In genomic region chr20:61973515-61974356, GRCh38 we compare ENCODE assay signal across 17 cellular contexts.
"Had no signal": no experiment of that assay in that cellular context is flagged by ENCODE, and none has a peak within 500 bp of the region (broad histone marks: within the 10 kb centered on the region; RNA-seq: fewer than 3 reads in every experiment).

No MANE protein-coding gene starts in this region.

- H3K79me2 ChIP-seq: hepatocyte had no signal

- H3K27ac ChIP-seq: hepatocyte, prostate gland, sigmoid colon, suprapubic skin, upper lobe of left lung, VCaP had no signal

- H3K4me1 Mint-ChIP-seq: naive B cell had no signal

- H3K4me2 ChIP-seq: hepatocyte had no signal

- H3K9me3 ChIP-seq: prostate gland, sigmoid colon, suprapubic skin, upper lobe of left lung had no signal

- H2AFZ ChIP-seq: hepatocyte had no signal

- ATAC-seq: stimulated activated naive CD8-positive, alpha-beta T cell treated with anti-CD3 and anti-CD28 coated beads, Interleukin-15, Interleukin-2, amounts not matched to agents 100 U/mL and 50 U/mL, for 24 hours had no signal

- H3K4me3 Mint-ChIP-seq: activated naive CD4-positive, alpha-beta T cell treated with anti-CD3 and anti-CD28 coated beads for 36 hours; activated T-helper 1 cell treated with anti-CD3 and anti-CD28 coated beads, Interleukin-12 subunit alpha, Interleukin-12 subunit beta, Interleukin-2, Interleukin-4 antibody, amounts not matched to agents 30 ng/mL and 10 ng/mL and 1 ng/mL, durations not matched to agents 14 hours and 24 hours and 36 hours; dendritic cell treated with granulocyte-macrophage colony-stimulating factor and Interleukin-4, amounts not matched to agents 40 ng/mL and 50 ng/mL, for 4 days; naive B cell had no signal

- H3K27me3 Mint-ChIP-seq: dendritic cell treated with granulocyte-macrophage colony-stimulating factor and Interleukin-4, amounts not matched to agents 40 ng/mL and 50 ng/mL, for 4 days; naive B cell had no signal

- H3K27me3 ChIP-seq: hepatocyte, suprapubic skin, upper lobe of left lung had no signal

- H3K9me3 Mint-ChIP-seq: activated naive CD4-positive, alpha-beta T cell treated with anti-CD3 and anti-CD28 coated beads for 36 hours; activated T-helper 1 cell treated with anti-CD3 and anti-CD28 coated beads, Interleukin-12 subunit alpha, Interleukin-12 subunit beta, Interleukin-2, Interleukin-4 antibody, amounts not matched to agents 30 ng/mL and 10 ng/mL and 1 ng/mL, durations not matched to agents 14 hours and 24 hours and 36 hours; dendritic cell treated with granulocyte-macrophage colony-stimulating factor and Interleukin-4, amounts not matched to agents 40 ng/mL and 50 ng/mL, for 4 days; naive B cell had no signal

- H3K27ac Mint-ChIP-seq: activated naive CD4-positive, alpha-beta T cell treated with anti-CD3 and anti-CD28 coated beads for 36 hours; activated T-helper 1 cell treated with anti-CD3 and anti-CD28 coated beads, Interleukin-12 subunit alpha, Interleukin-12 subunit beta, Interleukin-2, Interleukin-4 antibody, amounts not matched to agents 30 ng/mL and 10 ng/mL and 1 ng/mL, durations not matched to agents 14 hours and 24 hours and 36 hours; dendritic cell treated with granulocyte-macrophage colony-stimulating factor and Interleukin-4, amounts not matched to agents 40 ng/mL and 50 ng/mL, for 4 days had no signal

- H3K4me1 ChIP-seq: prostate gland, sigmoid colon, suprapubic skin, upper lobe of left lung had no signal

- H3K4me3 ChIP-seq: hepatocyte, lung, prostate gland, sigmoid colon, suprapubic skin, upper lobe of left lung had no signal

- DNase-seq: activated CD4-positive, alpha-beta T cell treated with anti-CD3 and anti-CD28 coated beads for 4 hours; activated naive CD4-positive, alpha-beta T cell treated with anti-CD3 and anti-CD28 coated beads for 36 hours; central memory CD4-positive, alpha-beta T cell; erythroblast; naive B cell; stimulated activated CD4-positive, alpha-beta T cell treated with anti-CD3 and anti-CD28 coated beads, Interleukin-2, amount 100 ng/mL, for 48 hours; stimulated activated naive CD8-positive, alpha-beta T cell treated with anti-CD3 and anti-CD28 coated beads, Interleukin-15, Interleukin-2, amounts not matched to agents 100 U/mL and 50 U/mL, for 24 hours; T1000; upper lobe of left lung had no signal
